20 cellular contexts compared by ENCODE assay signal in the genomic region with DNA sequence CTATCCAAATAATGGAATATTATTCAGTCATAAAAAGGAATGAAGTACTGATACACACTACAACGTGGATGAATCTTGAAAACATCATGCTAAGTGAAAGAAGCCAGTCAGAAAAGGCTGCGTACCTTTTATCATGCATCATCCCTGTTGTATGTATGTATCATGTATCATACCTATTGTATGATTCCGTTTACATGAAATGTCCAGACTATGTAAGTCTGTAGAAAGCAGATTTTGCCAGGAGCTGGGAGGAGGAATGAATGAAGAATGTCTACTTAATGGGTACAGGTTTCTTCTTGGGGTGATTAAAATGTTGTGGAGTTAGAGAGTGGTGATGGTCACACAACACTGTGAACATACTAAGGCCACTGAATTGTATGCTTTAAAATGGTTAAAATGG.
A peak's percentile ranks its signal among the peaks of the same experiment; 100 is the strongest.
DNase-seq lines count a peak whose midpoint lies in the region; ATAC-seq, FAIRE-seq and TF ChIP-seq lines count a peak whose summit lies in the region.
"Had no signal": no experiment of that assay in that cellular context is flagged by ENCODE, and none has a peak within 500 bp of the region (broad histone marks: within the 10 kb centered on the region; RNA-seq: fewer than 3 reads in every experiment).

No MANE protein-coding gene starts in this region.

- CTCF ChIA-PET in activated CD8-positive, alpha-beta T cell treated with anti-CD3 and anti-CD28 coated beads for 36 hours (lab: Charles Lee), result interaction anchor here (1.0 kb wide), 1 partner anchor 27 kb away, joined by 3 read pairs; no protein-coding TSS in a partner anchor
- CTCF ChIA-PET in activated CD8-positive, alpha-beta T cell treated with anti-CD3 and anti-CD28 coated beads, Interleukin-2, amount 10 ng/mL, durations not matched to agents 7 days and 5 days (lab: Charles Lee), result interaction anchor here (0.9 to 3.3 kb wide), 2 partner anchors 27 to 170 kb away, joined by 3 to 10 read pairs; no protein-coding TSS in a partner anchor
- CTCF ChIA-PET in endothelial cell of umbilical vein (lab: Charles Lee), result interaction anchor here (1.0 kb wide), 1 partner anchor 15 kb away, joined by 3 read pairs; no protein-coding TSS in a partner anchor
- CTCF ChIA-PET in RWPE1 (lab: Yijun Ruan, JAX), result no interaction called here

- peaks cover 84% of the 10 kb centered on the region for H3K36me3 Mint-ChIP-seq in activated CD8-positive, alpha-beta T cell treated with anti-CD3 and anti-CD28 coated beads for 36 hours (ENCODE audit: low read depth)
- peaks cover 65% of the 10 kb centered on the region for H3K36me3 Mint-ChIP-seq in activated CD8-positive, alpha-beta T cell treated with anti-CD3 and anti-CD28 coated beads, Interleukin-2, amount 10 ng/mL, durations not matched to agents 7 days and 5 days (ENCODE audit: low read depth)

- no peaks in the 10 kb centered on the region for H3K9me3 Mint-ChIP-seq in activated CD8-positive, alpha-beta T cell treated with anti-CD3 and anti-CD28 coated beads for 36 hours
- no peaks in the 10 kb centered on the region for H3K9me3 Mint-ChIP-seq in activated CD8-positive, alpha-beta T cell treated with anti-CD3 and anti-CD28 coated beads, Interleukin-2, amount 10 ng/mL, durations not matched to agents 7 days and 5 days (ENCODE audit: insufficient read depth)

- H3K27me3 ChIP-seq in RWPE2 (ENCODE audit: insufficient read depth, poor library complexity, severe bottlenecking) (no peaks in the 10 kb centered on the region), endothelial cell of umbilical vein (ENCODE audit: control insufficient read depth in 2 of 2, insufficient read depth in 2 of 2, low read length in 2 of 2) (no peaks in the 10 kb centered on the region)
- H3K27me3 ChIP-seq: BE2C, SJSA1 had no signal

- H3K4me3 ChIP-seq in RWPE2 (ENCODE audit: severe bottlenecking), result no peak overlapping the region
- no peak overlapping the region for H3K4me3 ChIP-seq in endothelial cell of umbilical vein (replicated peaks in 1 of 3; ENCODE audit: insufficient read depth in 1 of 3, low read depth in 1 of 3, low read length in 3 of 3)
- H3K4me3 ChIP-seq: SJSA1 had no signal

- peaks cover 51% of the 10 kb centered on the region for H3K36me3 ChIP-seq in RWPE2 (ENCODE audit: low read depth)
- peaks cover 10 to 19% of the 10 kb centered on the region in 2 experiments for H3K36me3 ChIP-seq in endothelial cell of umbilical vein (ENCODE audit: control insufficient read depth in 2 of 2, extremely low read depth in 1 of 2, insufficient read depth in 2 of 2, low read length in 2 of 2)

- TF ChIP-seq POLR2A in endothelial cell of umbilical vein (IDR thresholded peaks at IDR 0.05; ENCODE audit: low read depth, low read length), result no peak

- DNase-seq in activated CD8-positive, alpha-beta T cell treated with anti-CD3 and anti-CD28 coated beads for 36 hours, result no peak
- DNase-seq in activated CD8-positive, alpha-beta T cell treated with anti-CD3 and anti-CD28 coated beads, Interleukin-2, amount 10 ng/mL, durations not matched to agents 7 days and 5 days, result no peak
- DNase-seq in ELR (ENCODE audit: low read depth) (peak; percentile 46), RWPE2 (ENCODE audit: low spot score) (no peak), endothelial cell of umbilical vein (ENCODE audit: low read depth, low spot score) (no peak), RWPE1 (ENCODE audit: low spot score) (no peak), cerebellar cortex (ENCODE audit: low spot score) (no peak)
- DNase-seq: BE2C; CD4-positive, alpha-beta memory T cell; GOT3; KG1; MV-4-11; NCI-H187; NCI-H226; NCI-H524 treated with DMSO at 0.1 percent for 48 hours had no signal

- intact Hi-C loops in activated CD8-positive, alpha-beta T cell treated with anti-CD3 and anti-CD28 coated beads for 36 hours (cut with micrococcal nuclease), result no loop called here
- intact Hi-C loops in endothelial cell of umbilical vein (cut with micrococcal nuclease), result no loop called here

- no peaks in the 10 kb centered on the region for H3K9me1 ChIP-seq in endothelial cell of umbilical vein (replicated peaks; ENCODE audit: control insufficient read depth, extremely low read depth, insufficient read depth, low read length)

- H3K27me3 Mint-ChIP-seq in activated CD8-positive, alpha-beta T cell treated with anti-CD3 and anti-CD28 coated beads for 36 hours, result no peaks in the 10 kb centered on the region
- no peaks in the 10 kb centered on the region for H3K27me3 Mint-ChIP-seq in activated CD8-positive, alpha-beta T cell treated with anti-CD3 and anti-CD28 coated beads, Interleukin-2, amount 10 ng/mL, durations not matched to agents 7 days and 5 days (ENCODE audit: low read depth)
- H3K27me3 Mint-ChIP-seq: CD4-positive, alpha-beta memory T cell had no signal

- peaks cover 11% of the 10 kb centered on the region for H3K79me2 ChIP-seq in endothelial cell of umbilical vein (ENCODE audit: control insufficient read depth, insufficient read depth, low read length)

- no peaks in the 10 kb centered on the region for H4K20me1 ChIP-seq in endothelial cell of umbilical vein (replicated peaks; ENCODE audit: control insufficient read depth, extremely low read depth, insufficient read depth, low read length)

- peaks cover 6% of the 10 kb centered on the region for H3K4me1 ChIP-seq in RWPE2 (ENCODE audit: insufficient read depth, poor library complexity, severe bottlenecking)
- H3K4me1 ChIP-seq in endothelial cell of umbilical vein (ENCODE audit: control insufficient read depth, extremely low read depth, insufficient read depth, low read length), result no peaks in the 10 kb centered on the region
- H3K4me1 ChIP-seq: BE2C, SJSA1 had no signal

- dilution Hi-C loops in endothelial cell of umbilical vein (cut with MboI; ENCODE audit: extremely low pct_ligation_motif_present, low sequenced_read_pairs), result no loop called here

- H3K9me3 ChIP-seq in RWPE2 (ENCODE audit: severe bottlenecking), result no peaks in the 10 kb centered on the region
- H3K9me3 ChIP-seq in endothelial cell of umbilical vein (replicated peaks; ENCODE audit: control insufficient read depth, insufficient read depth, low read length), result no peaks in the 10 kb centered on the region
- H3K9me3 ChIP-seq: BE2C, SJSA1 had no signal

- H3K27ac ChIP-seq in RWPE2 (ENCODE audit: poor library complexity, severe bottlenecking) (peak overlapping the region; percentile 100), endothelial cell of umbilical vein (ENCODE audit: insufficient read depth, low read depth, low read length) (no peak overlapping the region), RWPE1 (no peak overlapping the region)
- H3K27ac ChIP-seq: SJSA1 had no signal

- H2AFZ ChIP-seq in endothelial cell of umbilical vein (ENCODE audit: low read depth, low read length), result no peak overlapping the region

- H3K4me2 ChIP-seq in endothelial cell of umbilical vein (ENCODE audit: insufficient read depth, low read length), result no peak overlapping the region

- TF ChIP-seq CTCF in activated CD8-positive, alpha-beta T cell treated with anti-CD3 and anti-CD28 coated beads for 36 hours (IDR thresholded peaks at IDR 0.05), result no peak
- TF ChIP-seq CTCF in RWPE2 (IDR thresholded peaks at IDR 0.05; ENCODE audit: poor library complexity, severe bottlenecking) (no peak), endothelial cell of umbilical vein (IDR thresholded peaks at IDR 0.05; ENCODE audit: extremely low read depth in 1 of 2, insufficient read depth in 1 of 2, low read depth in 1 of 2, low read length in 2 of 2) (no peak), RWPE1 (conservative IDR thresholded peaks at IDR 0.05; ENCODE audit: low read depth) (no peak)

- POLR2A ChIA-PET in activated CD8-positive, alpha-beta T cell treated with anti-CD3 and anti-CD28 coated beads for 36 hours (lab: Charles Lee), result interaction anchor here (2.6 kb wide), 1 partner anchor 15 kb away, joined by 7 read pairs; no protein-coding TSS in a partner anchor
- POLR2A ChIA-PET in activated CD8-positive, alpha-beta T cell treated with anti-CD3 and anti-CD28 coated beads, Interleukin-2, amount 10 ng/mL, durations not matched to agents 7 days and 5 days (lab: Charles Lee), result no interaction called here
- POLR2A ChIA-PET in endothelial cell of umbilical vein (lab: Charles Lee) (no interaction called here), RWPE1 (lab: Yijun Ruan, JAX; ENCODE audit: low non-redundant PET) (no interaction called here)

- H3K27ac Mint-ChIP-seq in activated CD8-positive, alpha-beta T cell treated with anti-CD3 and anti-CD28 coated beads for 36 hours, result peak overlapping the region; percentile 4
- H3K27ac Mint-ChIP-seq in activated CD8-positive, alpha-beta T cell treated with anti-CD3 and anti-CD28 coated beads, Interleukin-2, amount 10 ng/mL, durations not matched to agents 7 days and 5 days, result no peak overlapping the region

- no TSS peak for BruUV-seq in endothelial cell of umbilical vein (replicated peaks; lab: Mats Ljungman, UMichigan)

- no peak for FAIRE-seq in endothelial cell of umbilical vein (lab: Jason Lieb, UNC)
- FAIRE-seq: GM12891, GM19239, HepG2 had no signal

- H3K4me3 Mint-ChIP-seq in activated CD8-positive, alpha-beta T cell treated with anti-CD3 and anti-CD28 coated beads for 36 hours, result no peak overlapping the region
- H3K4me3 Mint-ChIP-seq in activated CD8-positive, alpha-beta T cell treated with anti-CD3 and anti-CD28 coated beads, Interleukin-2, amount 10 ng/mL, durations not matched to agents 7 days and 5 days, result no peak overlapping the region
- H3K4me3 Mint-ChIP-seq: CD4-positive, alpha-beta memory T cell had no signal

- no peak for ATAC-seq in activated CD8-positive, alpha-beta T cell treated with anti-CD3 and anti-CD28 coated beads for 36 hours
- no peak for ATAC-seq in activated CD8-positive, alpha-beta T cell treated with anti-CD3 and anti-CD28 coated beads, Interleukin-2, amount 10 ng/mL, durations not matched to agents 7 days and 5 days
- ATAC-seq in RWPE2 (ENCODE audit: low read depth) (no peak), GM21786 (IDR thresholded peaks at IDR 0.05; ENCODE audit: unreplicated experiment) (no peak)
- ATAC-seq: HepG2 had no signal

- peaks cover 2% of the 10 kb centered on the region for H3K4me1 Mint-ChIP-seq in activated CD8-positive, alpha-beta T cell treated with anti-CD3 and anti-CD28 coated beads for 36 hours (ENCODE audit: low read depth)
- no peaks in the 10 kb centered on the region for H3K4me1 Mint-ChIP-seq in activated CD8-positive, alpha-beta T cell treated with anti-CD3 and anti-CD28 coated beads, Interleukin-2, amount 10 ng/mL, durations not matched to agents 7 days and 5 days (ENCODE audit: low read depth)

- no peak overlapping the region for H3K9ac ChIP-seq in endothelial cell of umbilical vein (replicated peaks; ENCODE audit: extremely low read depth, insufficient read depth, low read length)

TF ChIP-seq in endothelial cell of umbilical vein, 7 proteins besides CTCF, POLR2A, EP300 and RAD21:
- TF ChIP-seq FOS (IDR thresholded peaks at IDR 0.05; ENCODE audit: borderline replicate concordance, insufficient read depth, low read length) (no peak), POLR2AphosphoS5 (IDR thresholded peaks at IDR 0.05; ENCODE audit: insufficient read depth, low read depth, low read length) (peak; percentile 55)
